Comparison of ENCODE assay signal across 17 cellular contexts in genomic region chr10:43691503-43691902, GRCh38. TPM values are rescaled to one million over a fixed set of nuclear protein-coding genes. Genes with fewer than 3 reads are reported as not detected.
DNase-seq lines count a peak whose midpoint lies in the region; ATAC-seq and TF ChIP-seq lines count a peak whose summit lies in the region.
"Had no signal": no experiment of that assay in that cellular context is flagged by ENCODE, and none has a peak within 500 bp of the region (broad histone marks: within the 10 kb centered on the region; RNA-seq: fewer than 3 reads in every experiment).

No MANE protein-coding gene starts in this region.

- H3K4me3 ChIP-seq in GM23248 = no peak overlapping the region
- H3K4me3 ChIP-seq in fibroblast of pulmonary artery (replicated peaks; ENCODE audit: low read depth, low read length) = no peak overlapping the region
- no peak overlapping the region for H3K4me3 ChIP-seq in right lobe of liver
- no peak overlapping the region for H3K4me3 ChIP-seq in coronary artery
- H3K4me3 ChIP-seq: BLaER1 treated with 17β-estradiol and CSF1 and Interleukin-3, amounts not matched to agents 10 nM and 100 nM; lung; tibial nerve had no signal

- H3K36me3 ChIP-seq in GM23248 (ENCODE audit: low read depth) (no peaks in the 10 kb centered on the region), right lobe of liver (no peaks in the 10 kb centered on the region)
- H3K36me3 ChIP-seq: BLaER1 treated with 17β-estradiol and CSF1 and Interleukin-3, amounts not matched to agents 10 nM and 100 nM; tibial nerve had no signal

- peak; percentile 50 for DNase-seq in AG08395 (ENCODE audit: low spot score)
- peak; percentile 74 for DNase-seq in GM23248
- DNase-seq in T-helper 17 cell = no peak
- DNase-seq in fibroblast of pulmonary artery (ENCODE audit: low read depth) = peak; percentile 67
- no peak for DNase-seq in stimulated activated CD4-positive, alpha-beta T cell treated with anti-CD3 and anti-CD28 coated beads, Interleukin-2, amount 100 ng/mL, for 48 hours
- no peak for DNase-seq in right lobe of liver
- DNase-seq in coronary artery (ENCODE audit: low spot score) = no peak
- DNase-seq in glomerular visceral epithelial cell (ENCODE audit: extremely low spot score) = no peak
- DNase-seq: activated CD4-positive, alpha-beta memory T cell treated with anti-CD3 and anti-CD28 coated beads, Interleukin-2, amount 10 ng/mL, durations not matched to agents 7 days and 5 days; amygdala; DMS79; foreskin keratinocyte; NCI-H1417 treated with DMSO at 0.1 percent for 48 hours; stimulated activated CD4-positive, alpha-beta T cell treated with anti-CD3 and anti-CD28 coated beads, Interleukin-4, amount 100 ng/mL, for 1 hour had no signal

- peaks cover 46% of the 10 kb centered on the region for H3K27me3 Mint-ChIP-seq in T-helper 17 cell

- intact Hi-C loops in right lobe of liver (cut with DNase I) = loop anchor here in 1 of 2 donors (5.0 kb wide), 1 partner anchor 696 kb away; the partner anchor contains the start of gene CXCL12

- peaks cover 7% of the 10 kb centered on the region; the same call in 1 of the 2 replicates for H3F3A ChIP-seq in GM23248 (ENCODE audit: insufficient read depth)

- peaks cover 20% of the 10 kb centered on the region for H3K4me1 Mint-ChIP-seq in T-helper 17 cell

- H3K9me3 ChIP-seq in GM23248 (ENCODE audit: low read depth) (no peaks in the 10 kb centered on the region), T-helper 17 cell (ENCODE audit: control insufficient read depth, low read length, poor library complexity, severe bottlenecking) (no peaks in the 10 kb centered on the region), right lobe of liver (no peaks in the 10 kb centered on the region)
- H3K9me3 ChIP-seq: BLaER1 treated with 17β-estradiol and CSF1 and Interleukin-3, amounts not matched to agents 10 nM and 100 nM; tibial nerve had no signal

- H3K27me3 ChIP-seq in GM23248 (replicated peaks; ENCODE audit: insufficient read depth) = no peaks in the 10 kb centered on the region
- H3K27me3 ChIP-seq in right lobe of liver = no peaks in the 10 kb centered on the region
- H3K27me3 ChIP-seq: tibial nerve had no signal

- peak overlapping the region; percentile 25; the same call in 1 of the 2 replicates for H3K27ac ChIP-seq in GM23248
- no peak overlapping the region for H3K27ac ChIP-seq in right lobe of liver
- peak overlapping the region in 1 of 2 donors; percentile 34 for H3K27ac ChIP-seq in coronary artery
- H3K27ac ChIP-seq: BLaER1 treated with 17β-estradiol and CSF1 and Interleukin-3, amounts not matched to agents 10 nM and 100 nM; foreskin keratinocyte; tibial nerve had no signal

- H3K4me1 ChIP-seq in GM23248 (ENCODE audit: insufficient read depth) (peaks cover 26% of the 10 kb centered on the region), right lobe of liver (peaks cover 0 to 16% (median 0%) of the 10 kb centered on the region in 4 donors)
- H3K4me1 ChIP-seq: foreskin keratinocyte had no signal

- peak; percentile 34 for TF ChIP-seq CTCF in fibroblast of pulmonary artery (IDR thresholded peaks at IDR 0.05; ENCODE audit: low read length, missing control alignments)
- TF ChIP-seq CTCF in right lobe of liver (IDR thresholded peaks at IDR 0.05) = no peak
- TF ChIP-seq CTCF in coronary artery (IDR thresholded peaks at IDR 0.05) = no peak

- in situ Hi-C loops in GM23248 (cut with MboI) = no loop called here

- ATAC-seq in T-helper 17 cell = no peak
- no peak for ATAC-seq in right lobe of liver
- ATAC-seq: foreskin keratinocyte had no signal

- H3K36me3 Mint-ChIP-seq in T-helper 17 cell (ENCODE audit: low read depth) = peaks cover 4% of the 10 kb centered on the region

- no peaks in the 10 kb centered on the region for H3K79me2 ChIP-seq in GM23248 (ENCODE audit: insufficient read depth)

- no peak overlapping the region for H3K27ac Mint-ChIP-seq in T-helper 17 cell
- H3K27ac Mint-ChIP-seq: activated CD4-positive, alpha-beta memory T cell treated with anti-CD3 and anti-CD28 coated beads, Interleukin-2, amount 10 ng/mL, durations not matched to agents 7 days and 5 days had no signal

- no peaks in the 10 kb centered on the region for H4K20me1 ChIP-seq in GM23248 (ENCODE audit: insufficient read depth)
- H4K20me1 ChIP-seq: BLaER1 treated with 17β-estradiol and CSF1 and Interleukin-3, amounts not matched to agents 10 nM and 100 nM had no signal

- peak overlapping the region; percentile 25 for H3K4me2 ChIP-seq in GM23248 (ENCODE audit: unreplicated experiment)
- H3K4me2 ChIP-seq: BLaER1 treated with 17β-estradiol and CSF1 and Interleukin-3, amounts not matched to agents 10 nM and 100 nM had no signal

- no peak overlapping the region for H2AFZ ChIP-seq in GM23248

- no peaks in the 10 kb centered on the region for H3K9me2 ChIP-seq in GM23248 (ENCODE audit: insufficient read depth)

- 66 to 76% methylated on average over 2 of the region's 2 CpGs for WGBS in GM23248 (ENCODE audit: low coverage in 1 of 2, low lambda C conversion rate in 2 of 2, missing lambda C conversion rate in 2 of 2), 2 experiments
- WGBS in right lobe of liver (ENCODE audit: insufficient coverage, low coverage, low lambda C conversion rate, missing lambda C conversion rate) = 37% methylated on average over 2 of the region's 2 CpGs

- no peak for TF ChIP-seq POLR2A in right lobe of liver (IDR thresholded peaks at IDR 0.05)

- H3K4me3 Mint-ChIP-seq in T-helper 17 cell = peak overlapping the region; percentile 21
- H3K4me3 Mint-ChIP-seq: activated CD4-positive, alpha-beta memory T cell treated with anti-CD3 and anti-CD28 coated beads, Interleukin-2, amount 10 ng/mL, durations not matched to agents 7 days and 5 days had no signal

- H3K9ac ChIP-seq in GM23248 = no peak overlapping the region
- H3K9ac ChIP-seq: BLaER1 treated with 17β-estradiol and CSF1 and Interleukin-3, amounts not matched to agents 10 nM and 100 nM had no signal

RNA-seq across cellular contexts. Expression of gene ZNF32, which starts 42.8 kb away (rescaled TPM):
- 24.6 and 32.1 TPM in 2 replicates for total RNA-seq in GM23248 (2014; rRNA removed; shearing (Covaris generic))
- polyA plus RNA-seq in GM23248 (2016; fragmentation: Nextera tagmentation; extraction: Ambion mirVana) = 39.7 and 42.1 TPM in 2 replicates
- 10 to 100 TPM; 19.0 to 19.2 TPM for total RNA-seq in T-helper 17 cell
- 10 to 100 TPM; 10.9 to 20.4 (median 15.3) TPM for total RNA-seq in right lobe of liver

Comparison
In these comparisons a context has a peak if more than half of its experiments do, and no peak if none do; other contexts are left out.
1. DNase-seq: peak in AG08395 (single experiment), GM23248 (single experiment) and fibroblast of pulmonary artery (single experiment); none in T-helper 17 cell (0 of 3), stimulated activated CD4-positive, alpha-beta T cell treated with anti-CD3 and anti-CD28 coated beads, Interleukin-2, amount 100 ng/mL, for 48 hours (0 of 2), right lobe of liver (0 of 3), coronary artery (single experiment) and glomerular visceral epithelial cell (single experiment).